ENCODE assay signal across 8 cellular contexts in genomic region chr12:53046655-53047220, GRCh38. TPM values are rescaled to one million over a fixed set of nuclear protein-coding genes. Genes with fewer than 3 reads are reported as not detected.
A peak's percentile ranks its signal among the peaks of the same experiment; 100 is the strongest.
DNase-seq lines count a peak whose midpoint lies in the region; ATAC-seq and TF ChIP-seq lines count a peak whose summit lies in the region.

No MANE protein-coding gene starts in this region.

- H3K4me3 ChIP-seq in coronary artery: peak overlapping the region; percentile 85

- no peak for TF ChIP-seq CTCF in Calu3 (IDR thresholded peaks at IDR 0.05; ENCODE audit: unreplicated experiment)
- TF ChIP-seq CTCF in coronary artery (IDR thresholded peaks at IDR 0.05): no peak

- DNase-seq in Calu3: peak; percentile 55
- peak; percentile 76 for DNase-seq in T1000 (lab: John Stamatoyannopoulos, UW)
- peak; percentile 98 for DNase-seq in coronary artery (ENCODE audit: low spot score)
- DNase-seq in stimulated activated CD4-positive, alpha-beta T cell treated with anti-CD3 and anti-CD28 coated beads, Interleukin-1b, Interleukin-23, amount 100 ng/mL, for 4 hours (ENCODE audit: low read depth in 2 of 2): peak; percentile 28 to 34
- no peak for DNase-seq in NCI-H187 treated with DMSO at 0.1 percent for 48 hours (lab: John Stamatoyannopoulos, UW)

- no TSS peak for BruUV-seq in Calu3 (replicated peaks; lab: Mats Ljungman, UMichigan)

- H3K27me3 ChIP-seq in layer of hippocampus (ENCODE audit: control insufficient read depth, insufficient read depth, low read length): no peaks in the 10 kb centered on the region

- intact Hi-C loops in Calu3 (cut with micrococcal nuclease; ENCODE audit: unreplicated experiment): no loop called here

- peak overlapping the region; percentile 80 for H3K4me3 Mint-ChIP-seq in Calu3 (ENCODE audit: low read depth, unreplicated experiment)

- peaks cover 13% of the 10 kb centered on the region for H3K36me3 ChIP-seq in KOPT-K1 (ENCODE audit: insufficient read depth, low read length)

- no peaks in the 10 kb centered on the region for H3K27me3 Mint-ChIP-seq in Calu3 (ENCODE audit: unreplicated experiment)

- H3K4me1 Mint-ChIP-seq in Calu3 (ENCODE audit: low read depth, unreplicated experiment): peaks cover 32% of the 10 kb centered on the region

- ATAC-seq in GM21529 (IDR thresholded peaks at IDR 0.05; ENCODE audit: unreplicated experiment): peak; percentile 40

- H3K27ac ChIP-seq in KOPT-K1 (ENCODE audit: low read depth, low read length, poor library complexity, severe bottlenecking) (peak overlapping the region; percentile 42), coronary artery (peak overlapping the region; percentile 95 to 97), layer of hippocampus (ENCODE audit: low read depth, low read length) (peak overlapping the region; percentile 99)

- peak overlapping the region; percentile 72 for H3K27ac Mint-ChIP-seq in Calu3 (ENCODE audit: unreplicated experiment)

- H3K9me3 ChIP-seq in KOPT-K1 (ENCODE audit: insufficient read depth, low read length, poor library complexity, severe bottlenecking): no peaks in the 10 kb centered on the region

- CTCF ChIA-PET in Calu3 (lab: Charles Lee): interaction anchor here (0.6 to 1.6 kb wide), 3 partner anchors 15 to 134 kb away, joined by 3 to 7 read pairs (median 4); partner anchors contain the start of genes CSAD, SPRYD3 and ZNF740

- no peaks in the 10 kb centered on the region for H3K9me3 Mint-ChIP-seq in Calu3 (ENCODE audit: low read depth, unreplicated experiment)

- H3K36me3 Mint-ChIP-seq in Calu3 (ENCODE audit: insufficient read depth, unreplicated experiment): peaks cover 50% of the 10 kb centered on the region

RNA-seq across cellular contexts. Expression of gene TNS2, which starts 3.1 kb away (rescaled TPM):
- total RNA-seq in Calu3 (2022): 1.3 and 4.7 TPM in 2 replicates

RNA-seq across cellular contexts. Expression of gene SPRYD3, which starts 32.5 kb away (rescaled TPM):
- 12.9 and 14.6 TPM in 2 replicates for total RNA-seq in Calu3 (2022)

RNA-seq across cellular contexts. Expression of gene EIF4B, which starts 40.5 kb away (rescaled TPM):
- 242 and 272 TPM in 2 replicates for total RNA-seq in Calu3 (2022)

RNA-seq across cellular contexts. Expression of gene IGFBP6, which starts 50.7 kb away (rescaled TPM):
- total RNA-seq in Calu3 (2022): 25.4 and 67.0 TPM in 2 replicates

RNA-seq across cellular contexts. Expression of gene SOAT2, which starts 56.5 kb away (rescaled TPM):
- not detected in 2 replicates for total RNA-seq in Calu3 (2022)

Comparison
In these comparisons a context has a peak if more than half of its experiments do, and no peak if none do; other contexts are left out.
1. H3K27ac ChIP-seq: peak in every context shown above with its lines; median percentile 99 in layer of hippocampus; 96 in coronary artery; 42 in KOPT-K1.